21 cellular contexts compared by ENCODE assay signal in genomic region chr3:174060431-174060830, GRCh38.
"Had no signal": no experiment of that assay in that cellular context is flagged by ENCODE, and none has a peak within 500 bp of the region (broad histone marks: within the 10 kb centered on the region; RNA-seq: fewer than 3 reads in every experiment).

No MANE protein-coding gene starts in this region.

- H3K27ac ChIP-seq: colonic mucosa, epithelial cell of prostate, esophagus squamous epithelium, gastrocnemius medialis, heart right ventricle, left lung, lower lobe of right lung had no signal

- H3K36me3 ChIP-seq: colonic mucosa, esophagus squamous epithelium, gastrocnemius medialis, heart right ventricle, left lung, lower lobe of right lung had no signal

- H3K4me3 ChIP-seq: colonic mucosa, esophagus squamous epithelium, gastrocnemius medialis, heart right ventricle, left lung, lower lobe of right lung, mucosa of descending colon had no signal

- H3K4me1 ChIP-seq: colonic mucosa, esophagus squamous epithelium, gastrocnemius medialis, heart right ventricle, left lung, lower lobe of right lung had no signal

- DNase-seq: colonic mucosa; cortex of kidney; effector CD8-positive, alpha-beta T cell; effector memory CD8-positive, alpha-beta T cell; endodermal cell; erythroblast; esophagus squamous epithelium; foreskin fibroblast; foreskin melanocyte; gastrocnemius medialis; glutamatergic neuron; heart right ventricle; hippocampal formation; left cardiac atrium; left lung; left ventricle myocardium superior; lower lobe of right lung; mesenchymal stem cell; mucosa of descending colon; naive B cell had no signal

- H3K9me3 ChIP-seq: colonic mucosa, gastrocnemius medialis had no signal

- H3K27me3 ChIP-seq: colonic mucosa, esophagus squamous epithelium, gastrocnemius medialis, heart right ventricle, left lung had no signal
